26 cellular contexts compared by ENCODE assay signal in genomic region chrY:13501215-13501614, GRCh38.
DNase-seq lines count a peak whose midpoint lies in the region; ATAC-seq and TF ChIP-seq lines count a peak whose summit lies in the region.
"Had no signal": no experiment of that assay in that cellular context is flagged by ENCODE, and none has a peak within 500 bp of the region (broad histone marks: within the 10 kb centered on the region; RNA-seq: fewer than 3 reads in every experiment).

No MANE protein-coding gene starts in this region.

- no peaks in the 10 kb centered on the region for H3K4me1 ChIP-seq in OCI-LY3 (ENCODE audit: low read length)
- H3K4me1 ChIP-seq: colonic mucosa, heart right ventricle, left ventricle myocardium inferior, neural progenitor cell, prostate gland, testis had no signal

- H3K9me3 ChIP-seq in OCI-LY3 (ENCODE audit: insufficient read depth, low read length) = no peaks in the 10 kb centered on the region
- H3K9me3 ChIP-seq: colonic mucosa, left ventricle myocardium inferior, prostate gland, testis had no signal

- no peak overlapping the region for H3K9ac ChIP-seq in OCI-LY3 (ENCODE audit: low read length)
- H3K9ac ChIP-seq: neural progenitor cell had no signal

- H3K4me3 ChIP-seq in GM12864 (ENCODE audit: low read depth, low read length) = no peak overlapping the region
- no peak overlapping the region for H3K4me3 ChIP-seq in OCI-LY3 (ENCODE audit: low read length)
- H3K4me3 ChIP-seq in epithelial cell of esophagus (ENCODE audit: low read length) = no peak overlapping the region
- H3K4me3 ChIP-seq: colonic mucosa, GM12878, heart right ventricle, left ventricle myocardium inferior, neural progenitor cell, prostate gland, SK-N-MC, testis had no signal

- no peak overlapping the region for H2AFZ ChIP-seq in OCI-LY3 (ENCODE audit: low read depth, low read length)
- H2AFZ ChIP-seq: neural progenitor cell had no signal

- no peak overlapping the region for H3K4me2 ChIP-seq in OCI-LY3 (ENCODE audit: low read length)
- H3K4me2 ChIP-seq: neural progenitor cell had no signal

- TF ChIP-seq CTCF in 22Rv1 (IDR thresholded peaks at IDR 0.05) (peak; percentile 28; the same call in 1 of the 2 replicates), GM12864 (IDR thresholded peaks at IDR 0.05; ENCODE audit: low read depth, low read length, missing control alignments) (peak; percentile 2), OCI-LY3 (IDR thresholded peaks at IDR 0.05; ENCODE audit: low read depth, low read length) (peak; percentile 57), epithelial cell of esophagus (IDR thresholded peaks at IDR 0.05; ENCODE audit: insufficient read depth, low read depth, low read length, missing control alignments) (peak; percentile 31)

- no peaks in the 10 kb centered on the region for H4K20me1 ChIP-seq in OCI-LY3 (ENCODE audit: insufficient read depth, low read length)

- no peaks in the 10 kb centered on the region for H3K27me3 ChIP-seq in OCI-LY3 (ENCODE audit: low read depth, low read length)
- H3K27me3 ChIP-seq: colonic mucosa, heart right ventricle, neural progenitor cell, testis had no signal

- H3K27ac ChIP-seq in 22Rv1 (no peak overlapping the region), OCI-LY3 (ENCODE audit: low read length) (no peak overlapping the region)
- H3K27ac ChIP-seq: colonic mucosa, heart right ventricle, left ventricle myocardium inferior, neural progenitor cell, prostate gland, SK-N-MC, testis had no signal

- ATAC-seq in GM21576 (IDR thresholded peaks at IDR 0.05; ENCODE audit: unreplicated experiment) = no peak
- ATAC-seq: activated T-cell treated with anti-CD3 and anti-CD28 coated beads, Interleukin-2, amount 50 U/mL, for 4 hours; GM12878; heart right ventricle; stimulated activated memory B cell treated with anti-CD40 and anti-IgM and Interleukin-4, amounts not matched to agents 10 μg/mL and 1 μg/mL and 100 μg/mL, for 72 hours had no signal

- no peak for DNase-seq in GM12864 (ENCODE audit: low read depth)
- peak; percentile 17 for DNase-seq in epithelial cell of esophagus (ENCODE audit: low read depth)
- DNase-seq in NCI-H226 = no peak
- DNase-seq in activated naive CD4-positive, alpha-beta T cell treated with Interleukin-2 at 50 U/mL for 16 hours = no peak
- DNase-seq in NCI-H146 treated with DMSO at 0.1 percent for 48 hours (lab: John Stamatoyannopoulos, UW; ENCODE audit: unreplicated experiment) = no peak
- DNase-seq: activated CD8-positive, alpha-beta memory T cell treated with anti-CD3 and anti-CD28 coated beads for 24 hours; activated naive CD4-positive, alpha-beta T cell treated with anti-CD3 and anti-CD28 coated beads, Interleukin-2, amount 10 ng/mL, durations not matched to agents 7 days and 5 days; activated T-cell treated with anti-CD3 and anti-CD28 coated beads, Interleukin-2, amount 50 U/mL, for 4 hours; colonic mucosa; endodermal cell; H7; heart right ventricle; immature natural killer cell; Kasumi-1; left ventricle myocardium inferior; NCI-H1105 treated with DMSO at 0.1 percent for 48 hours; NCI-H82; testis had no signal

- no peaks in the 10 kb centered on the region for H3K36me3 ChIP-seq in OCI-LY3 (replicated peaks; ENCODE audit: low read depth, low read length)
- H3K36me3 ChIP-seq: colonic mucosa, heart right ventricle, left ventricle myocardium inferior, neural progenitor cell, prostate gland had no signal

- H3K79me2 ChIP-seq in OCI-LY3 (ENCODE audit: low read length) = no peaks in the 10 kb centered on the region

Comparison
In these comparisons a context has a peak if more than half of its experiments do, and no peak if none do; other contexts are left out.
1. CTCF ChIP-seq: peak in every context shown above with its lines; median percentile 57 in OCI-LY3; 31 in epithelial cell of esophagus; 28 in 22Rv1; 2 in GM12864.